7 cellular contexts compared by ENCODE assay signal in the genomic region with DNA sequence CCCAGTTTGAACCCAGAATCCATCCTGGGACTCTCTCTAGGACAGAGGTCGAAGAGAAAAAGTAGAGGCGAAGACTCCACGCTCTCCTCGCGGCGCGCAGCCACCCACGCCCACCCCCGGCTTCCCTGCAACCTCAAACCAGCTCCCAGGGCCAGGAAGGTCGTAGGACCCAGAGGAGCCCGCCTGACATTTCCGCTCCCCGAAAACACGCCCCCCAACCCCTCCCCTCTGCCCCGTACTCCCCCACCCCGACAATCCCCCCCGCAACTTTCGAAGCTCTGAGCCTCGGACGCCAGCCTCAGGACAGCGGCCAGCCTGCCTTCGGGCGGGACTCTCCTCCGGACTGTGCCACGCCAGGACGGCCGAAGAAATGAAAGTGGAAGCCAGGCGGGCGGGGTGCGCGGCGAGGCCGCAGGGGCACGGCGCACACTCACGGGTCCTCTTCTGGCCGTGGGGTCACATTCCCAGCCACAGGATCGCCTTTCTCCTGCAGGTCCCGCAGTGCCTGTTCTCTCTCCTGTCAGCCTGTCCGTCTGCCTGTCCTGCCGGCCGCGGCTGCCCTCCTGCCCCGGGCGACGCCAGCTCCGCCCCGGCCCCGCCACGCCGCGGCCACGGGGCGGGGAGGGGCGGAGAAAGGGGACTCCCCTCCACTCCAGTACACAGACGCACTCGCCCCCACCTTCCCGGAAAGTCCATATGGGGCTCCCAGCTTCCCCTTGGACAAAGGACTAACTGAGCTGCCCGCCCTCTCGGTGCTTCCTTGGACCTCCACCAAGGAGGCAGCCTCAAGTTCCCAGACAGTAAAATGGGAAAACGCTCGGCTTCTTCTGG. TPM values are rescaled to one million over a fixed set of nuclear protein-coding genes. Genes with fewer than 3 reads are reported as not detected.
DNase-seq lines count a peak whose midpoint lies in the region; ATAC-seq, FAIRE-seq and TF ChIP-seq lines count a peak whose summit lies in the region.

MOB3C (minus strand) TSS at position 535 of the 831 bp plus-strand sequence. CDS start 3,490 bp downstream, outside the sequence.

- intact Hi-C loops in mucosa of descending colon (cut with DNase I, micrococcal nuclease) = no loop called here

- no peak for TF ChIP-seq CTCF in epithelial cell of esophagus (IDR thresholded peaks at IDR 0.05; ENCODE audit: insufficient read depth, low read depth, low read length, missing control alignments)
- TF ChIP-seq CTCF in mucosa of descending colon (IDR thresholded peaks at IDR 0.05) = no peak

- H3K36me3 ChIP-seq in mucosa of descending colon (ENCODE audit: low read depth) = no peaks in the 10 kb centered on the region

- DNase-seq in GM18507 (ENCODE audit: extremely low spot score, insufficient read length, low read depth) (peak; percentile 49), NOMO-1 (lab: John Stamatoyannopoulos, UW; ENCODE audit: unreplicated experiment in 2 of 2) (peak; percentile 20 to 37), activated T-cell treated with anti-CD3 and anti-CD28 coated beads for 1 hour (ENCODE audit: low read depth) (peak; percentile 54), epithelial cell of esophagus (ENCODE audit: low read depth) (peak; percentile 53), mucosa of descending colon (peak; percentile 84 to 89 (median 86))
- DNase-seq in stimulated activated CD8-positive, alpha-beta memory T cell treated with anti-CD3 and anti-CD28 coated beads, Interleukin-4, amount 100 ng/mL, for 24 hours (ENCODE audit: low read depth) = peak; percentile 57

- H3K9me3 ChIP-seq in mucosa of descending colon = no peaks in the 10 kb centered on the region

- ATAC-seq in HG02759 (IDR thresholded peaks at IDR 0.05; ENCODE audit: unreplicated experiment) (peak; percentile 70), mucosa of descending colon (peak; percentile 92)

- peak; percentile 78 for FAIRE-seq in GM18507 (lab: Jason Lieb, UNC)

- peak within 1 kb of the TSS; percentile 71 for H3K4me3 ChIP-seq in epithelial cell of esophagus (ENCODE audit: low read length)
- peak within 1 kb of the TSS; percentile 67 for H3K4me3 ChIP-seq in mucosa of descending colon

- H3K4me1 ChIP-seq in mucosa of descending colon (ENCODE audit: low read depth) = peaks cover 26% of the 10 kb centered on the region

RNA-seq across cellular contexts. Expression of gene MOB3C, which starts in this region (rescaled TPM):
- 10 to 100 TPM; 15.4 to 24.4 (median 17.4) TPM for total RNA-seq in mucosa of descending colon

Comparison
In these comparisons a context has a peak if more than half of its experiments do, and no peak if none do; other contexts are left out.
1. Peak in every context shown above with its lines: DNase-seq, ATAC-seq and H3K4me3 ChIP-seq.
2. DNase-seq: peak in every context shown above with its lines; median percentile 86 in mucosa of descending colon; 57 in stimulated activated CD8-positive, alpha-beta memory T cell treated with anti-CD3 and anti-CD28 coated beads, Interleukin-4, amount 100 ng/mL, for 24 hours; 54 in activated T-cell treated with anti-CD3 and anti-CD28 coated beads for 1 hour; 53 in epithelial cell of esophagus; 49 in GM18507; 28 in NOMO-1.